ENCODE assay signal across 8 cellular contexts in the genomic region with DNA sequence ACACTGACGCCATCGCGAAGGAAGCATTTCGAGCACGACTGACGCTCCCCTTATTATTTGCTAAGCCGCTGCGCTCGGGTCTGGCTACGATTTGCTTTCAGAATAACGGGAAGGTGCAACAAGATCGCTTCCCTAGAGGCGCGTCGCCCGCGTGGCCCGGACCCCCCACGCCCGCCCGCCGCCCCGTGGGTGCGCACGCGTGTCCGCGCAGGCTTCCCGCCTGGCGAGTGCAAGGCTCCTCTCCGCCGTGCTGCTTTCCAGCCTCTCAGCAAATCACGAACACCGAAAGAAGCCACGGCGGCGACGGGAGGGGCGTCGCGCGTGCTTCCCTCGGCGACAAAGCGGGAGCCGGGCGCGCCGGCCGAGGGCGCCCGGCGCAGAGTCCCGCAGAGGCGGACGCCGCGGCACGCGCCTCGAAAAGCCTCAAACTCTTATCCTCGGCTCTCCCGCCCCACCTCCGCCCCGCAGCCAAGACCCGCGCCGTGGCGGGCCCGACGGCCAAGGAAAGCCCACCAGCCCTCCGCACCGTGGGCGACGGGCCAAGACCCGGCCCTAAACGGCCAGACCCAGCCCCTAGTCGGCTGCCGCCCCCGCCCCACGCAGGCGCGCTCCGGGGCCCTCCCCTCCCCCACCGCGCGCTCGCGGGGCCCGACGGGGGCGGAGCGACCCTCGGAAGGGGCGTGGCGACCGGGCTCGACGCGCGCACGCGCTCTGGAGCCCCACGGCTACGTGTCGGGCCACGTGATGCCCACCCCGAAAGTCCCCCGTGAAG.
DNase-seq lines count a peak whose midpoint lies in the region; ATAC-seq lines count a peak whose summit lies in the region.

No MANE protein-coding gene starts in this region.

- peak; percentile 49 for ATAC-seq in GM18868 (IDR thresholded peaks at IDR 0.05; ENCODE audit: unreplicated experiment)
- ATAC-seq in HG03095 (IDR thresholded peaks at IDR 0.05; ENCODE audit: unreplicated experiment) = peak; percentile 43

- DNase-seq in AG20443 (ENCODE audit: low spot score) (peak; percentile 97), NCI-H69 (lab: John Stamatoyannopoulos, UW) (peak; percentile 95), medulla oblongata (ENCODE audit: extremely low spot score) (peak; percentile 95)
- peak; percentile 78 to 82 for DNase-seq in activated CD8-positive, alpha-beta memory T cell treated with anti-CD3 and anti-CD28 coated beads for 4 hours (ENCODE audit: low read depth in 2 of 2)
- DNase-seq in effector CD8-positive, alpha-beta T cell (lab: John Stamatoyannopoulos, UW) = peak; percentile 85
- peak; percentile 88 to 91 (median 88) for DNase-seq in stimulated activated CD4-positive, alpha-beta T cell treated with anti-CD3 and anti-CD28 coated beads, TNF-alpha, amount 100 ng/mL, for 4 hours (ENCODE audit: low read depth in 3 of 3)

Comparison
In these comparisons a context has a peak if more than half of its experiments do, and no peak if none do; other contexts are left out.
1. Peak in every context shown above with its lines: DNase-seq and ATAC-seq.